Comparison of ENCODE assay signal across 13 cellular contexts in the genomic region with DNA sequence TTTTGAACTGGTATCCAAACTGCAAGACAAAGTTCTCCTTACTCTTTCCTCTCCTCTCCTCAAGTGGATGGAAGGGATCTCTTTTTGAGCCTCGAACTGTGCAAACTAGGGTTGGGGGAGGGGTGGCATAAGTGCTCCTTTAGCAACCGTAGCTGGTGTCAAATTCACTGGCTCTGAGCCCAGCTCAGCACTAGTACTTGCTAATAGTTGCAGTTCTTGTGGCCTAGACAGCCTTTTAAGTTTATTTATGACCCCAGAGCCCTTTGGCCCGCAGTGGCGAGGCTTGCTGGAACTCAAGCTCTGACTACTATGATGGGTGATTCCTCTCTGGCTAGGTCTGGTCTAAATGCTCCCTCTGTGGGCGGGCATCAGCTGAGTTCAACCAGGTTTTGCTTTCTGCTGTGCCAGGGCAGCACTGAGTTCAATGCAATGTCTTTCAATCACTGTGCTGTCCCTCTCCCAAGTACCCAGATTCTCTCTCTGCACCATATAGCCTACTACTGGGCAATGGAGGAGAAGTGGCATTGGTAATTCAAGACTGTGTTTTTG.
A peak's percentile ranks its signal among the peaks of the same experiment; 100 is the strongest.
DNase-seq lines count a peak whose midpoint lies in the region; ATAC-seq and TF ChIP-seq lines count a peak whose summit lies in the region.
"Had no signal": no experiment of that assay in that cellular context is flagged by ENCODE, and none has a peak within 500 bp of the region (broad histone marks: within the 10 kb centered on the region; RNA-seq: fewer than 3 reads in every experiment).

No MANE protein-coding gene starts in this region.

- no peak overlapping the region for H3K9ac ChIP-seq in colonic mucosa (ENCODE audit: low read depth in 2 of 2, low read length in 2 of 2)

- H3F3A ChIP-seq in GM23338 (replicated peaks; ENCODE audit: low read depth): no peaks in the 10 kb centered on the region

- H4K20me1 ChIP-seq in GM23338 (replicated peaks; ENCODE audit: insufficient read depth): no peaks in the 10 kb centered on the region

- H3K9me2 ChIP-seq in GM23338 (ENCODE audit: insufficient read depth): peaks cover 13% of the 10 kb centered on the region; the same call in 1 of the 2 replicates

- H3K4me1 ChIP-seq in GM23338 (ENCODE audit: insufficient read depth) (no peaks in the 10 kb centered on the region), colonic mucosa (no peaks in the 10 kb centered on the region)

- intact Hi-C loops in colonic mucosa (cut with DNase I): no loop called here

- H3K27me3 Mint-ChIP-seq in GM23338 (ENCODE audit: insufficient read depth, low read depth, poor library complexity): no peaks in the 10 kb centered on the region
- H3K27me3 Mint-ChIP-seq: activated naive CD4-positive, alpha-beta T cell treated with anti-CD3 and anti-CD28 coated beads, Interleukin-2, amount 10 ng/mL, durations not matched to agents 7 days and 5 days; central memory CD8-positive, alpha-beta T cell had no signal

- no peak overlapping the region for H3K27ac Mint-ChIP-seq in GM23338
- H3K27ac Mint-ChIP-seq: activated naive CD4-positive, alpha-beta T cell treated with anti-CD3 and anti-CD28 coated beads, Interleukin-2, amount 10 ng/mL, durations not matched to agents 7 days and 5 days had no signal

- no peaks in the 10 kb centered on the region for H3K79me2 ChIP-seq in GM23338 (replicated peaks; ENCODE audit: insufficient read depth)

- H3K36me3 Mint-ChIP-seq in GM23338 (ENCODE audit: low read depth): no peaks in the 10 kb centered on the region
- H3K36me3 Mint-ChIP-seq: activated naive CD4-positive, alpha-beta T cell treated with anti-CD3 and anti-CD28 coated beads, Interleukin-2, amount 10 ng/mL, durations not matched to agents 7 days and 5 days had no signal

- peaks cover 2% of the 10 kb centered on the region; the same call in 1 of the 3 replicates for H3K9me3 Mint-ChIP-seq in GM23338

- H3K27me3 ChIP-seq in GM23338 (ENCODE audit: insufficient read depth) (no peaks in the 10 kb centered on the region), colonic mucosa (no peaks in the 10 kb centered on the region)

- H3K4me2 ChIP-seq in GM23338: no peak overlapping the region

- H3K4me3 ChIP-seq in GM23338 (no peak overlapping the region), colonic mucosa (no peak overlapping the region)
- H3K4me3 ChIP-seq: skin epidermis had no signal

- H3K27ac ChIP-seq in GM23338 (ENCODE audit: low read depth) (no peak overlapping the region), colonic mucosa (no peak overlapping the region)
- H3K27ac ChIP-seq: skin epidermis, VCaP had no signal

- peaks cover 9% of the 10 kb centered on the region for H3K4me1 Mint-ChIP-seq in GM23338
- H3K4me1 Mint-ChIP-seq: activated naive CD4-positive, alpha-beta T cell treated with anti-CD3 and anti-CD28 coated beads, Interleukin-2, amount 10 ng/mL, durations not matched to agents 7 days and 5 days; central memory CD8-positive, alpha-beta T cell; neural crest cell had no signal

- no peak overlapping the region for H3K4me3 Mint-ChIP-seq in GM23338
- H3K4me3 Mint-ChIP-seq: activated naive CD4-positive, alpha-beta T cell treated with anti-CD3 and anti-CD28 coated beads, Interleukin-2, amount 10 ng/mL, durations not matched to agents 7 days and 5 days; central memory CD8-positive, alpha-beta T cell; neural crest cell had no signal

- TF ChIP-seq CTCF in GM23338 (conservative IDR thresholded peaks at IDR 0.05; ENCODE audit: low read depth in 2 of 2): no peak
- no peak for TF ChIP-seq CTCF in colonic mucosa (IDR thresholded peaks at IDR 0.05)

- no peaks in the 10 kb centered on the region for H3K9me3 ChIP-seq in colonic mucosa

- no peak for ATAC-seq in GM23338
- ATAC-seq in HG03354 (IDR thresholded peaks at IDR 0.05; ENCODE audit: poor library complexity, severe bottlenecking, unreplicated experiment): no peak

- DNase-seq in GM23338 (ENCODE audit: low spot score) (no peak), NCI-H2029 (lab: John Stamatoyannopoulos, UW) (peak; percentile 42), colonic mucosa (peak; percentile 21), non-pigmented ciliary epithelial cell (ENCODE audit: low read depth) (peak; percentile 9)
- no peak for DNase-seq in activated CD4-positive, alpha-beta T cell treated with anti-CD3 and anti-CD28 coated beads for 48 hours
- DNase-seq in activated effector memory CD4-positive, alpha-beta T cell treated with anti-CD3 and anti-CD28 coated beads, Interleukin-2, amount 50 U/mL, for 16 hours: no peak
- DNase-seq: activated naive CD4-positive, alpha-beta T cell treated with anti-CD3 and anti-CD28 coated beads, Interleukin-2, amount 10 ng/mL, durations not matched to agents 7 days and 5 days; hypothalamus had no signal

- H2AFZ ChIP-seq in GM23338: peak overlapping the region; percentile 66

- H3K36me3 ChIP-seq in GM23338 (ENCODE audit: insufficient read depth): no peaks in the 10 kb centered on the region
- no peaks in the 10 kb centered on the region for H3K36me3 ChIP-seq in colonic mucosa

TF ChIP-seq in GM23338, 12 proteins besides CTCF, POLR2A, EP300 and RAD21 (continues in another document):
- TF ChIP-seq, protein P1, sequence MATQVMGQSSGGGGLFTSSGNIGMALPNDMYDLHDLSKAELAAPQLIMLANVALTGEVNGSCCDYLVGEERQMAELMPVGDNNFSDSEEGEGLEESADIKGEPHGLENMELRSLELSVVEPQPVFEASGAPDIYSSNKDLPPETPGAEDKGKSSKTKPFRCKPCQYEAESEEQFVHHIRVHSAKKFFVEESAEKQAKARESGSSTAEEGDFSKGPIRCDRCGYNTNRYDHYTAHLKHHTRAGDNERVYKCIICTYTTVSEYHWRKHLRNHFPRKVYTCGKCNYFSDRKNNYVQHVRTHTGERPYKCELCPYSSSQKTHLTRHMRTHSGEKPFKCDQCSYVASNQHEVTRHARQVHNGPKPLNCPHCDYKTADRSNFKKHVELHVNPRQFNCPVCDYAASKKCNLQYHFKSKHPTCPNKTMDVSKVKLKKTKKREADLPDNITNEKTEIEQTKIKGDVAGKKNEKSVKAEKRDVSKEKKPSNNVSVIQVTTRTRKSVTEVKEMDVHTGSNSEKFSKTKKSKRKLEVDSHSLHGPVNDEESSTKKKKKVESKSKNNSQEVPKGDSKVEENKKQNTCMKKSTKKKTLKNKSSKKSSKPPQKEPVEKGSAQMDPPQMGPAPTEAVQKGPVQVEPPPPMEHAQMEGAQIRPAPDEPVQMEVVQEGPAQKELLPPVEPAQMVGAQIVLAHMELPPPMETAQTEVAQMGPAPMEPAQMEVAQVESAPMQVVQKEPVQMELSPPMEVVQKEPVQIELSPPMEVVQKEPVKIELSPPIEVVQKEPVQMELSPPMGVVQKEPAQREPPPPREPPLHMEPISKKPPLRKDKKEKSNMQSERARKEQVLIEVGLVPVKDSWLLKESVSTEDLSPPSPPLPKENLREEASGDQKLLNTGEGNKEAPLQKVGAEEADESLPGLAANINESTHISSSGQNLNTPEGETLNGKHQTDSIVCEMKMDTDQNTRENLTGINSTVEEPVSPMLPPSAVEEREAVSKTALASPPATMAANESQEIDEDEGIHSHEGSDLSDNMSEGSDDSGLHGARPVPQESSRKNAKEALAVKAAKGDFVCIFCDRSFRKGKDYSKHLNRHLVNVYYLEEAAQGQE (IDR thresholded peaks at IDR 0.05; ENCODE audit: unreplicated experiment): no peak
- TF ChIP-seq CREB1 (CRISPR knock-in tag; IDR thresholded peaks at IDR 0.05; ENCODE audit: low read depth) (no peak), STAT1 (IDR thresholded peaks at IDR 0.05; ENCODE audit: unreplicated experiment) (no peak), NANOG (IDR thresholded peaks at IDR 0.05; ENCODE audit: borderline replicate concordance) (no peak), ZNF331 (CRISPR knock-in tag; IDR thresholded peaks at IDR 0.05; ENCODE audit: low read depth) (no peak), POLR2AphosphoS5 (IDR thresholded peaks at IDR 0.05; ENCODE audit: low read depth) (no peak)

Comparison
In these comparisons a context has a peak if more than half of its experiments do, and no peak if none do; other contexts are left out.
1. DNase-seq: peak in NCI-H2029 (single experiment), colonic mucosa (single experiment) and non-pigmented ciliary epithelial cell (single experiment); none in GM23338 (single experiment), activated CD4-positive, alpha-beta T cell treated with anti-CD3 and anti-CD28 coated beads for 48 hours (single experiment) and activated effector memory CD4-positive, alpha-beta T cell treated with anti-CD3 and anti-CD28 coated beads, Interleukin-2, amount 50 U/mL, for 16 hours (single experiment).